8 cellular contexts compared by ENCODE assay signal in the genomic region with DNA sequence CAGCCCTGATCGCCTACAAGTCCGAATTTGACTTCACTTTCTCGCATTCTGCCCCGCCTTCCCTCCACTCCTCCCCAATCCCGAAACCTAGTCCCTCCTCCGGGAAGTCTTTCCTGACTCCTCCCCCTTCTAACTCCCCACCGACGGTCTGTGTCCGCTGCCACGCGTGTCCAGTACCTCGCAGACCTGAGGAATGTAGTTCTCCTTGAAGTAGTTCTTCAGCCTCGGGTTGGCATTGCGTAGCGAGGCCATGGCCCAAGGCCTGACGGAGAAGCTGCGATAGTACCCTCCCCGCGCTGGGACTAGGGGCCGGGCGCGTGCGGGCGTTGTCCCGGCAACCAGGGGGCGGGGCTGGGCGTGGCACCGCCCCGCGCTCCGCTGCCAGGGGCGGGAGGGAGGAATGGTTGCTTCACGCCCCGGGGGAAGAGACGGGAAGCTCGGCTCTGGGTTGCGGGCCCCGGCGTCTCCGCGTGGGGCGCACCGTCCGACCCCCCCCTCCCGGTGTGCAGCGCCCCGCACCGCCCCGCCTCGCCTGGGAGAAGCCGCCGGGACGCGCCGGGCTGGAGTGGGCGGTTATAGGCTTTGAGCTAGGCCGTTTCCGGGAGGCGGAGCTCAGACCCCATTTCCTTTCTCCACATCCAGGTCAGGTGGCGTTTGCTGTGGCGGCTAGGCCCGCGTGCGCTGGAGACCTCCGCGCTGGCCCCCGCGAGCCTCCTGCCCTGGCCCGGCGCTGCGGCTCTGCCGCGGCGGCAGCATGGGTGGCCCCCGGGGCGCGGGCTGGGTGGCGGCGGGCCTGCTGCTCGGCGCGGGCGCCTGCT. TPM values are rescaled to one million over a fixed set of nuclear protein-coding genes. Genes with fewer than 3 reads are reported as not detected.
DNase-seq lines count a peak whose midpoint lies in the region; ATAC-seq and TF ChIP-seq lines count a peak whose summit lies in the region.

Gene ARMC10 (plus strand): TSS at position 622 of the 818 bp plus-strand sequence. CDS start 133 bp downstream, at position 755.
Gene FBXL13 (minus strand): TSS at position 278 of the 818 bp plus-strand sequence.

- peak within 1 kb of the TSS; percentile 54; the same call in 1 of the 2 replicates for H2BK120ac ChIP-seq in IMR-90 (ENCODE audit: low read depth, low read length)

- peak within 1 kb of the TSS; percentile 92 for H2BK5ac ChIP-seq in IMR-90 (ENCODE audit: low read depth, low read length, poor library complexity, severe bottlenecking)

- H3K79me2 ChIP-seq in OCI-LY3 (ENCODE audit: low read length) = peaks cover 27% of the 10 kb centered on the region

- intact Hi-C loops in IMR-90 (cut with micrococcal nuclease) = loop anchor here (1.0 to 5.0 kb wide), 2 partner anchors 53 to 75 kb away; partner anchors contain the start of gene NAPEPLD

- H3K4me3 ChIP-seq in IMR-90 (ENCODE audit: insufficient read depth, low read depth, low read length) (peak within 1 kb of the TSS; percentile 93), OCI-LY3 (ENCODE audit: low read length) (peak within 1 kb of the TSS; percentile 95), epithelial cell of proximal tubule (ENCODE audit: low read depth, low read length) (peak within 1 kb of the TSS; percentile 88), mucosa of stomach (ENCODE audit: low read length) (peak within 1 kb of the TSS; percentile 98)

- H2BK20ac ChIP-seq in IMR-90 (ENCODE audit: low read depth, low read length) = no peak within 1 kb of the TSS

- peak within 1 kb of the TSS; percentile 12; the same call in 1 of the 3 replicates for H2BK15ac ChIP-seq in IMR-90 (ENCODE audit: low read depth, low read length)

- peak within 1 kb of the TSS; percentile 64 for H3K4ac ChIP-seq in IMR-90 (ENCODE audit: low read depth, low read length)

- peak; percentile 90 for ATAC-seq in GM21529 (IDR thresholded peaks at IDR 0.05; ENCODE audit: unreplicated experiment)
- ATAC-seq in IMR-90 (ENCODE audit: low read depth) = peak; percentile 91

- H3K4me1 ChIP-seq in IMR-90 (ENCODE audit: control insufficient read depth, insufficient read depth, low read length) (peaks cover 2% of the 10 kb centered on the region; the same call in 1 of the 2 replicates), OCI-LY3 (ENCODE audit: low read length) (peaks cover 11% of the 10 kb centered on the region), mucosa of stomach (ENCODE audit: control insufficient read depth, insufficient read depth, low read length) (peaks cover 12% of the 10 kb centered on the region)

- H3K4me2 ChIP-seq in IMR-90 (ENCODE audit: low read depth, low read length) = peak within 1 kb of the TSS; percentile 98
- H3K4me2 ChIP-seq in OCI-LY3 (ENCODE audit: low read length) = peak within 1 kb of the TSS; percentile 92

- H3K27ac ChIP-seq in IMR-90 (ENCODE audit: insufficient read depth, low read length) (peak within 1 kb of the TSS; percentile 79), OCI-LY3 (ENCODE audit: low read length) (peak within 1 kb of the TSS; percentile 61)

- peak within 1 kb of the TSS; percentile 41; the same call in 1 of the 2 replicates for H4K91ac ChIP-seq in IMR-90 (ENCODE audit: insufficient read depth, low read depth, low read length)

- TF ChIP-seq CTCF in IMR-90 (conservative IDR thresholded peaks at IDR 0.05; ENCODE audit: low read depth, low read length) (peak; percentile 29; the same call in 1 of the 2 replicates), OCI-LY3 (IDR thresholded peaks at IDR 0.05; ENCODE audit: low read depth, low read length) (no peak), epithelial cell of proximal tubule (conservative IDR thresholded peaks at IDR 0.05; ENCODE audit: low read depth, low read length) (peak; percentile 27)

- peak within 1 kb of the TSS; percentile 68 for H3K56ac ChIP-seq in IMR-90 (ENCODE audit: extremely low read depth, insufficient read depth, low read length)

- peaks cover 6% of the 10 kb centered on the region; the same call in 1 of the 2 replicates for H3K9me1 ChIP-seq in IMR-90 (ENCODE audit: insufficient read depth, low read length)

- whole genome bisulfite sequencing in IMR-90 (ENCODE audit: extremely low coverage in 2 of 2, insufficient read length in 1 of 2), 2 experiments = 0% methylated on average over 26 of the region's 83 CpGs; no CpG with 5 or more reads in 1 of the 2 experiments

- H3K14ac ChIP-seq in IMR-90 (replicated peaks; ENCODE audit: low read depth, low read length) = peak within 1 kb of the TSS; percentile 77

- H2AK5ac ChIP-seq in IMR-90 (ENCODE audit: low read depth, low read length) = peak within 1 kb of the TSS; percentile 2; the same call in 1 of the 2 replicates

- no peak for TF ChIP-seq RAD21 in IMR-90 (IDR thresholded peaks at IDR 0.05; ENCODE audit: low read length)

- no peaks in the 10 kb centered on the region for H4K20me1 ChIP-seq in IMR-90 (ENCODE audit: insufficient read depth, low read length)
- H4K20me1 ChIP-seq in OCI-LY3 (ENCODE audit: insufficient read depth, low read length) = no peaks in the 10 kb centered on the region

- peak within 1 kb of the TSS; percentile 84 for H2AK9ac ChIP-seq in IMR-90 (replicated peaks; ENCODE audit: low read depth, low read length, poor library complexity)

- H3K27me3 ChIP-seq in IMR-90 (ENCODE audit: control insufficient read depth, insufficient read depth, low read length) = no peaks in the 10 kb centered on the region
- H3K27me3 ChIP-seq in OCI-LY3 (ENCODE audit: low read depth, low read length) = no peaks in the 10 kb centered on the region
- no peaks in the 10 kb centered on the region for H3K27me3 ChIP-seq in mucosa of stomach (ENCODE audit: control insufficient read depth, insufficient read depth, low read length)

- H3K9me3 ChIP-seq in IMR-90 (ENCODE audit: control insufficient read depth, insufficient read depth, low read length) = no peaks in the 10 kb centered on the region
- no peaks in the 10 kb centered on the region for H3K9me3 ChIP-seq in OCI-LY3 (ENCODE audit: insufficient read depth, low read length)
- H3K9me3 ChIP-seq in mucosa of stomach (ENCODE audit: control insufficient read depth, low read length) = no peaks in the 10 kb centered on the region

- peak; percentile 51; the same call in 1 of the 2 replicates for TF ChIP-seq POLR2A in IMR-90 (IDR thresholded peaks at IDR 0.05; ENCODE audit: low read depth, low read length)

- peak within 1 kb of the TSS; percentile 23; the same call in 1 of the 2 replicates for H4K5ac ChIP-seq in IMR-90 (ENCODE audit: low read depth, low read length)

- H3K36me3 ChIP-seq in IMR-90 (ENCODE audit: control insufficient read depth, insufficient read depth, low read length) (no peaks in the 10 kb centered on the region), OCI-LY3 (replicated peaks; ENCODE audit: low read depth, low read length) (peaks cover 9% of the 10 kb centered on the region), mucosa of stomach (ENCODE audit: control insufficient read depth, insufficient read depth, low read length) (no peaks in the 10 kb centered on the region)

- H3K23ac ChIP-seq in IMR-90 (ENCODE audit: low read depth, low read length) = peak within 1 kb of the TSS; percentile 68

- DNase-seq in DMS153 (lab: John Stamatoyannopoulos, UW) (peak; percentile 87), IMR-90 (peak; percentile 87), activated T-cell treated with anti-CD3 and anti-CD28 coated beads for 4 hours (peak; percentile 86), epithelial cell of proximal tubule (ENCODE audit: low read depth) (peak; percentile 63)
- DNase-seq in stimulated activated CD8-positive, alpha-beta memory T cell treated with anti-CD3 and anti-CD28 coated beads, Interleukin-4, amount 100 ng/mL, for 48 hours = peak; percentile 92

- H2AFZ ChIP-seq in IMR-90 (replicated peaks; ENCODE audit: low read length, poor library complexity) = peak within 1 kb of the TSS; percentile 100
- peak within 1 kb of the TSS; percentile 91 for H2AFZ ChIP-seq in OCI-LY3 (ENCODE audit: low read depth, low read length)

- H3K9ac ChIP-seq in IMR-90 (ENCODE audit: low read depth, low read length) (peak within 1 kb of the TSS; percentile 76), OCI-LY3 (ENCODE audit: low read length) (peak within 1 kb of the TSS; percentile 89), mucosa of stomach (ENCODE audit: low read length) (peak within 1 kb of the TSS; percentile 78)

- peaks cover 13 to 42% of the 10 kb centered on the region in 2 experiments for H3K79me1 ChIP-seq in IMR-90 (ENCODE audit: low read depth in 1 of 2, low read length in 2 of 2)

- in situ Hi-C loops in IMR-90 (cut with MboI; ENCODE audit: low sequenced_read_pairs) = no loop called here

- H3K18ac ChIP-seq in IMR-90 (ENCODE audit: low read depth, low read length) = no peak within 1 kb of the TSS

- CTCF ChIA-PET in IMR-90 (lab: Yijun Ruan, JAX) = interaction anchor here (1.4 kb wide), 1 partner anchor 13 kb away, joined by 9 read pairs; no protein-coding TSS in a partner anchor

- H4K8ac ChIP-seq in IMR-90 (ENCODE audit: low read depth in 2 of 2, low read length in 2 of 2) = peak within 1 kb of the TSS; percentile 21 to 73; a peak in 3 of 4 replicates

- dilution Hi-C loops in IMR-90 (cut with HindIII; ENCODE audit: low sequenced_read_pairs, unreplicated experiment) = no loop called here

- POLR2A ChIA-PET in IMR-90 (lab: Charles Lee; ENCODE audit: unreplicated experiment) = interaction anchor here (0.5 to 0.8 kb wide), 2 partner anchors 8 to 9 kb away, joined by 3 to 5 read pairs; no protein-coding TSS in a partner anchor

- no TSS peak for BruUV-seq in IMR-90 (replicated peaks; lab: Mats Ljungman, UMichigan)

TF ChIP-seq in IMR-90, 13 proteins besides CTCF, POLR2A, EP300 and RAD21 (continues in another document):
- no peak for TF ChIP-seq SMC3 (IDR thresholded peaks at IDR 0.05; ENCODE audit: low read depth, low read length)
- no peak; the same call in 1 of the 2 replicates for TF ChIP-seq BHLHE40 (IDR thresholded peaks at IDR 0.05; ENCODE audit: low read depth, low read length)
- TF ChIP-seq ELK1 (IDR thresholded peaks at IDR 0.05; ENCODE audit: borderline replicate concordance, low read depth, low read length) = no peak

RNA-seq across cellular contexts. Expression of gene ARMC10, which starts in this region (rescaled TPM):
- total RNA-seq in IMR-90 (2012; rRNA removed) (21.0 and 32.5 TPM in 2 replicates), epithelial cell of proximal tubule (56.7 and 57.6 TPM in 2 replicates)
- 14.4 and 17.4 TPM in 2 replicates for polyA plus RNA-seq in IMR-90 (2012; rRNA removed)
- 5.3 and 6.5 TPM in 2 replicates for polyA plus RNA-seq in IMR-90 (2012; cell fraction: cytosol; rRNA removed)
- 5.0 and 14.2 TPM in 2 replicates for polyA plus RNA-seq in IMR-90 (2012; cell fraction: nucleus; rRNA removed; ENCODE audit: low replicate concordance)

RNA-seq across cellular contexts. Expression of gene FBXL13, which starts in this region (rescaled TPM):
- total RNA-seq in IMR-90 (2012; rRNA removed) (0.36 and 0.83 TPM in 2 replicates), epithelial cell of proximal tubule (0.51 and 1.6 TPM in 2 replicates)
- polyA plus RNA-seq in IMR-90 (2012; rRNA removed) = 0.07 and 0.24 TPM in 2 replicates
- 0.03 and 0.05 TPM in 2 replicates for polyA plus RNA-seq in IMR-90 (2012; cell fraction: cytosol; rRNA removed)
- polyA plus RNA-seq in IMR-90 (2012; cell fraction: nucleus; rRNA removed; ENCODE audit: low replicate concordance) = 0.30 TPM in 1 of 2 replicates, not detected in the other

Comparison
In these comparisons a context has a peak if more than half of its experiments do, and no peak if none do; other contexts are left out.
1. Peak in every context shown above with its lines: DNase-seq, ATAC-seq, H3K4me3 ChIP-seq and H3K27ac ChIP-seq.